Comparison of ENCODE assay signal across 8 cellular contexts in genomic region chr1:247104965-247105364, GRCh38. TPM values are rescaled to one million over a fixed set of nuclear protein-coding genes. Genes with fewer than 3 reads are reported as not detected.
DNase-seq lines count a peak whose midpoint lies in the region; ATAC-seq and TF ChIP-seq lines count a peak whose summit lies in the region.

No MANE protein-coding gene starts in this region.

- no peak for TF ChIP-seq POLR2A in gastroesophageal sphincter (IDR thresholded peaks at IDR 0.05)

- CTCF ChIA-PET in PC-9 (lab: Charles Lee): no interaction called here

- H3K4me1 ChIP-seq in PC-9 (replicated peaks; ENCODE audit: insufficient read depth): 0 out of 2 replicates have a peak, but pooled peaks cover 4% of the 10 kb centered on the region
- peaks cover 0 to 25% (median 6%) of the 10 kb centered on the region in 3 donors for H3K4me1 ChIP-seq in gastroesophageal sphincter
- peaks cover 6% of the 10 kb centered on the region for H3K4me1 ChIP-seq in skeletal muscle satellite cell (ENCODE audit: control insufficient read depth, insufficient read depth, low read length)

- 0 out of 2 replicates have a peak overlapping the region, but pooled peaks have one; percentile 24 for H3K4me3 ChIP-seq in PC-9
- peak overlapping the region; percentile 64 to 69 for H3K4me3 ChIP-seq in gastroesophageal sphincter
- peak overlapping the region; percentile 51 for H3K4me3 ChIP-seq in skeletal muscle satellite cell (ENCODE audit: low read length)

- no peak for ATAC-seq in gastroesophageal sphincter

- peaks cover 42% of the 10 kb centered on the region for H3K9me3 Mint-ChIP-seq in activated CD4-positive, alpha-beta T cell treated with anti-CD3 and anti-CD28 coated beads, Interleukin-2, amount 10 ng/mL, durations not matched to agents 24 days and 14 days

- TF ChIP-seq EP300 in gastroesophageal sphincter (IDR thresholded peaks at IDR 0.05): no peak

- H3K9ac ChIP-seq in skeletal muscle satellite cell (ENCODE audit: low read depth, low read length): no peak overlapping the region

- POLR2A ChIA-PET in PC-9 (lab: Charles Lee; ENCODE audit: unreplicated experiment): no interaction called here

- peaks cover 25% of the 10 kb centered on the region for H3K27me3 Mint-ChIP-seq in activated CD4-positive, alpha-beta T cell treated with anti-CD3 and anti-CD28 coated beads, Interleukin-2, amount 10 ng/mL, durations not matched to agents 24 days and 14 days

- 0 out of 2 replicates have a peak, but pooled peaks cover 5% of the 10 kb centered on the region for H3F3A ChIP-seq in PC-9 (ENCODE audit: insufficient read depth, low read depth)

- TF ChIP-seq CTCF in PC-9 (conservative IDR thresholded peaks at IDR 0.05): no peak
- no peak for TF ChIP-seq CTCF in gastroesophageal sphincter (IDR thresholded peaks at IDR 0.05)

- peaks cover 22% of the 10 kb centered on the region for H3K9me3 ChIP-seq in PC-9 (ENCODE audit: insufficient read depth, low read depth)
- H3K9me3 ChIP-seq in gastroesophageal sphincter: peaks cover 0 to 9% (median 0%) of the 10 kb centered on the region in 3 donors
- H3K9me3 ChIP-seq in skeletal muscle satellite cell (replicated peaks; ENCODE audit: low read length): peaks cover 22% of the 10 kb centered on the region

- no TSS peak for BruUV-seq in PC-9 (replicated peaks; lab: Mats Ljungman, UMichigan)

- H3K36me3 Mint-ChIP-seq in activated CD4-positive, alpha-beta T cell treated with anti-CD3 and anti-CD28 coated beads, Interleukin-2, amount 10 ng/mL, durations not matched to agents 24 days and 14 days (ENCODE audit: low read depth): peaks cover 32% of the 10 kb centered on the region

- H3K79me2 ChIP-seq in PC-9 (ENCODE audit: low read depth): peaks cover 6% of the 10 kb centered on the region

- H3K9me2 ChIP-seq in PC-9 (ENCODE audit: insufficient read depth): no peaks in the 10 kb centered on the region

- no peak overlapping the region for H2AFZ ChIP-seq in PC-9

- peak; percentile 53 for DNase-seq in activated CD4-positive, alpha-beta T cell treated with anti-CD3 and anti-CD28 coated beads, Interleukin-2, amount 10 ng/mL, durations not matched to agents 24 days and 14 days
- no peak for DNase-seq in activated CD4-positive, alpha-beta T cell treated with anti-CD3 and anti-CD28 coated beads, Interleukin-2, amount 50 U/mL, for 4 hours
- DNase-seq in PC-9 (no peak), COLO829 (ENCODE audit: low spot score) (no peak), SKM-1 (lab: John Stamatoyannopoulos, UW; ENCODE audit: unreplicated experiment) (no peak), NCI-H510A treated with DMSO at 0.1 percent for 48 hours (lab: John Stamatoyannopoulos, UW) (no peak)

- H3K27ac ChIP-seq in PC-9 (no peak overlapping the region), gastroesophageal sphincter (peak overlapping the region in 1 of 4 donors; percentile 93)

- peaks cover 8% of the 10 kb centered on the region; the same call in 1 of the 2 replicates for H3K27me3 ChIP-seq in PC-9 (ENCODE audit: insufficient read depth, low read depth)
- H3K27me3 ChIP-seq in gastroesophageal sphincter: no peaks in the 10 kb centered on the region
- peaks cover 7% of the 10 kb centered on the region for H3K27me3 ChIP-seq in skeletal muscle satellite cell (ENCODE audit: control insufficient read depth, insufficient read depth, low read length)

- intact Hi-C loops in activated CD4-positive, alpha-beta T cell treated with anti-CD3 and anti-CD28 coated beads, Interleukin-2, amount 10 ng/mL, durations not matched to agents 24 days and 14 days (cut with micrococcal nuclease): loop anchor here (1.0 to 10.0 kb wide), 5 partner anchors 27 to 226 kb away; partner anchors contain the start of genes ZNF124, ZNF496 and ZNF670
- intact Hi-C loops in PC-9 (cut with micrococcal nuclease; ENCODE audit: unreplicated experiment): loop anchor here (1.0 to 5.0 kb wide), 3 partner anchors 27 to 227 kb away; partner anchors contain the start of genes ZNF496 and ZNF670

- H3K4me2 ChIP-seq in PC-9 (peak overlapping the region; percentile 78), skeletal muscle satellite cell (ENCODE audit: low read length) (peak overlapping the region; percentile 57)

- WGBS in gastroesophageal sphincter (ENCODE audit: low coverage in 1 of 2), 2 donors: 58 to 65% methylated on average over 10 to 11 of the region's 13 CpGs

- no peak overlapping the region for H3K27ac Mint-ChIP-seq in activated CD4-positive, alpha-beta T cell treated with anti-CD3 and anti-CD28 coated beads, Interleukin-2, amount 10 ng/mL, durations not matched to agents 24 days and 14 days

- H3K4me3 Mint-ChIP-seq in activated CD4-positive, alpha-beta T cell treated with anti-CD3 and anti-CD28 coated beads, Interleukin-2, amount 10 ng/mL, durations not matched to agents 24 days and 14 days: no peak overlapping the region

- H3K36me3 ChIP-seq in PC-9 (ENCODE audit: low read depth): peaks cover 25% of the 10 kb centered on the region
- H3K36me3 ChIP-seq in gastroesophageal sphincter: peaks cover 0 to 22% of the 10 kb centered on the region in 2 donors
- peaks cover 27% of the 10 kb centered on the region for H3K36me3 ChIP-seq in skeletal muscle satellite cell (ENCODE audit: insufficient read depth, low read length)

- no peaks in the 10 kb centered on the region for H4K20me1 ChIP-seq in PC-9 (ENCODE audit: insufficient read depth)

- peaks cover 8% of the 10 kb centered on the region for H3K4me1 Mint-ChIP-seq in activated CD4-positive, alpha-beta T cell treated with anti-CD3 and anti-CD28 coated beads, Interleukin-2, amount 10 ng/mL, durations not matched to agents 24 days and 14 days

RNA-seq across cellular contexts. Expression of gene ZNF669, which starts 0.8 kb away (rescaled TPM):
- total RNA-seq in activated CD4-positive, alpha-beta T cell treated with anti-CD3 and anti-CD28 coated beads, Interleukin-2, amount 10 ng/mL, durations not matched to agents 24 days and 14 days: 6.2 and 6.7 TPM in 2 replicates
- 5.3 and 7.0 TPM in 2 replicates for total RNA-seq in PC-9 (2021)
- 10 to 100 TPM in 1 of 4 donors, 1 to 10 TPM in 3; 5.3 to 10.7 (median 7.1) TPM for total RNA-seq in gastroesophageal sphincter
- 6.8 and 7.6 TPM in 2 replicates for total RNA-seq in skeletal muscle satellite cell (2012; rRNA removed)

RNA-seq across cellular contexts. Expression of gene ZNF670, which starts 26.4 kb away (rescaled TPM):
- total RNA-seq in activated CD4-positive, alpha-beta T cell treated with anti-CD3 and anti-CD28 coated beads, Interleukin-2, amount 10 ng/mL, durations not matched to agents 24 days and 14 days: 2.8 TPM in 2 replicates
- total RNA-seq in PC-9 (2021) (2.4 and 2.5 TPM in 2 replicates), gastroesophageal sphincter (1 to 10 TPM; 1.7 to 3.7 (median 3.3) TPM)
- 3.3 and 4.8 TPM in 2 replicates for total RNA-seq in skeletal muscle satellite cell (2012; rRNA removed)
